10 cellular contexts compared by ENCODE assay signal in the genomic region with DNA sequence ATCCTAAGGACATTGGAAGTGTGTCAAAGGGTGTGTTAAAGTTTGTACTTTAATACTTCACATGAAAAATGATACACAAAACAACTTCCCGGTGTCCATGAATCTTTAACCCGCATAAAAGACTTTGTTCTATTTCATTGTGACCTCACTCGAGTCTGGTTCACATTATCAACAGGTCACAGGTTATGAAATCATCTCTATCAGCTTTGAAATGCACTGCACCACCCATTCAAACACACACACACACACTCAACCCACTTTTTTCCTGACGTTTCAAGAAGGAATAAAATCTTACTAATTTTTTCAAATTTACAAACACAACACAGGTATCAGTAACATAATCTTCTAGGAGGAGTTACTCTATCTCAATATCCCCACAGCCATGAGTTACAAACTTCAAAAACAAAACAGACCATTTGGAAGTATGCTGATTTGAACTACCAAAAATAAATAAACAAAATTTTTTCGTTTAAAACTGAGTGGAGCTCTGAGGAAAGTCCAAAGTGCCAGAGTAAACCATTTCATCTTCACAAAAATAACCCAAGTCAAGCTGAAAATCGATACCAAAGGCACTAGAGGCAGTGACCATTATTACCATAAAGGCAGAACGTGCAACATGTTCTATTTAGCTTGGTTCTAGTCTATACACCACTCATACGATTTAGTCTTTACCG. TPM values are rescaled to one million over a fixed set of nuclear protein-coding genes. Genes with fewer than 3 reads are reported as not detected.
DNase-seq lines count a peak whose midpoint lies in the region; ATAC-seq and TF ChIP-seq lines count a peak whose summit lies in the region.
"Had no signal": no experiment of that assay in that cellular context is flagged by ENCODE, and none has a peak within 500 bp of the region (broad histone marks: within the 10 kb centered on the region; RNA-seq: fewer than 3 reads in every experiment).

No MANE protein-coding gene starts in this region.

- H3K27me3 ChIP-seq in Caco-2 (replicated peaks; ENCODE audit: control insufficient read depth, insufficient read depth, low read length) (no peaks in the 10 kb centered on the region), muscle layer of duodenum (ENCODE audit: low read depth, low read length) (no peaks in the 10 kb centered on the region)

- peak overlapping the region; percentile 40 for H3K27ac Mint-ChIP-seq in Caco-2 (ENCODE audit: unreplicated experiment)
- H3K27ac Mint-ChIP-seq: memory B cell had no signal

- BruUV-seq in Caco-2 (replicated peaks; lab: Mats Ljungman, UMichigan): TSS peak; percentile 9

- CTCF ChIA-PET in Caco-2 (lab: Charles Lee): interaction anchor here (1.0 kb wide), 1 partner anchor 71 kb away, joined by 3 read pairs; a partner anchor contains a TSS

- ATAC-seq in GM19324 (IDR thresholded peaks at IDR 0.05; ENCODE audit: low FRiP score, unreplicated experiment): no peak

- H3K36me3 Mint-ChIP-seq in Caco-2 (ENCODE audit: insufficient read depth, unreplicated experiment): peaks cover 63% of the 10 kb centered on the region

- peak overlapping the region; percentile 68 for H3K27ac ChIP-seq in muscle layer of duodenum (ENCODE audit: low read length)

- peaks cover 28% of the 10 kb centered on the region for H3K4me1 Mint-ChIP-seq in Caco-2 (ENCODE audit: low read depth, unreplicated experiment)

- H3K9me3 ChIP-seq in Caco-2: no peaks in the 10 kb centered on the region
- no peaks in the 10 kb centered on the region for H3K9me3 ChIP-seq in muscle layer of duodenum (ENCODE audit: control insufficient read depth in 1 of 2, low read length in 2 of 2)

- peak overlapping the region; percentile 38 for H3K4me3 Mint-ChIP-seq in Caco-2 (ENCODE audit: unreplicated experiment)

- intact Hi-C loops in Caco-2 (cut with micrococcal nuclease; ENCODE audit: unreplicated experiment): loop anchor here (10.0 kb wide), 1 partner anchor 192 kb away; a partner anchor contains a TSS

- peaks cover 31% of the 10 kb centered on the region for H3K4me1 ChIP-seq in Caco-2
- H3K4me1 ChIP-seq in muscle layer of duodenum (ENCODE audit: control insufficient read depth in 1 of 2, insufficient read depth in 2 of 2, low read length in 2 of 2): peaks cover 0 to 26% of the 10 kb centered on the region in 2 donors

- DNase-seq in Caco-2 (no peak), amniotic epithelial cell (ENCODE audit: low read depth) (peak; percentile 41), germinal center (ENCODE audit: low spot score) (no peak), AML-193 (lab: John Stamatoyannopoulos, UW) (no peak)
- DNase-seq: H7, Karpas-422, SIG-M5 had no signal

- TF ChIP-seq CTCF in Caco-2 (IDR thresholded peaks at IDR 0.05; ENCODE audit: insufficient read depth in 1 of 2, low read depth in 1 of 2, low read length in 1 of 2, severe bottlenecking in 1 of 2, unreplicated experiment in 1 of 2): no peak

- H3K4me3 ChIP-seq in Caco-2 (ENCODE audit: low read depth, low read length): no peak overlapping the region
- H3K4me3 ChIP-seq in muscle layer of duodenum (ENCODE audit: low read depth in 1 of 2, low read length in 2 of 2): peak overlapping the region; percentile 14 to 41

- H3K36me3 ChIP-seq in Caco-2 (ENCODE audit: control insufficient read depth, insufficient read depth, low read length): no peaks in the 10 kb centered on the region; the same call in 1 of the 2 replicates
- peaks cover 9 to 11% of the 10 kb centered on the region in 2 donors for H3K36me3 ChIP-seq in muscle layer of duodenum (ENCODE audit: control insufficient read depth in 1 of 2, insufficient read depth in 2 of 2, low read length in 2 of 2)

- no peaks in the 10 kb centered on the region for H3K9me3 Mint-ChIP-seq in Caco-2 (ENCODE audit: unreplicated experiment)
- H3K9me3 Mint-ChIP-seq: memory B cell had no signal

- H3K27me3 Mint-ChIP-seq in Caco-2 (ENCODE audit: insufficient read depth, unreplicated experiment): no peaks in the 10 kb centered on the region
- H3K27me3 Mint-ChIP-seq: memory B cell had no signal

- POLR2A ChIA-PET in Caco-2 (lab: Charles Lee): no interaction called here

RNA-seq across cellular contexts. Expression of a gene that starts 2.7 kb away (rescaled TPM):
- total RNA-seq in Caco-2 (2022): 43.7 and 48.3 TPM in 2 replicates

RNA-seq across cellular contexts. Expression of a gene that starts 2.7 kb away (rescaled TPM):
- total RNA-seq in Caco-2 (2022): 19.1 and 20.3 TPM in 2 replicates

RNA-seq across cellular contexts. Expression of a gene that starts 24.3 kb away (rescaled TPM):
- total RNA-seq in Caco-2 (2022): 5.2 and 6.8 TPM in 2 replicates

RNA-seq across cellular contexts. Expression of a gene that starts 35.5 kb away (rescaled TPM):
- total RNA-seq in Caco-2 (2022): 13.9 and 14.1 TPM in 2 replicates

RNA-seq across cellular contexts. Expression of a gene that starts 50.8 kb away (rescaled TPM):
- 0.16 and 0.46 TPM in 2 replicates for total RNA-seq in Caco-2 (2022)
- total RNA-seq: H7 had no signal
